Comparison of ENCODE assay signal across 8 cellular contexts in genomic region chr11:66637557-66638176, GRCh38. TPM values are rescaled to one million over a fixed set of nuclear protein-coding genes. Genes with fewer than 3 reads are reported as not detected.
DNase-seq lines count a peak whose midpoint lies in the region; ATAC-seq, FAIRE-seq and TF ChIP-seq lines count a peak whose summit lies in the region.

No MANE protein-coding gene starts in this region.

- no peaks in the 10 kb centered on the region for H3K27me3 ChIP-seq in OCI-LY1 (ENCODE audit: insufficient read depth, low read length)

- peak overlapping the region; percentile 80 for H3K27ac ChIP-seq in OCI-LY1 (ENCODE audit: low read depth, low read length, poor library complexity, severe bottlenecking)

- peaks cover 25% of the 10 kb centered on the region for H3F3A ChIP-seq in OCI-LY1 (ENCODE audit: insufficient read depth, low read length)

- no peak for DNase-seq in GM12865 (ENCODE audit: low read depth)
- no peak for DNase-seq in effector memory CD8-positive, alpha-beta T cell
- no peak for DNase-seq in neural crest cell (ENCODE audit: low read depth, low spot score)
- no peak for DNase-seq in GM19239 (ENCODE audit: insufficient read length, low spot score)
- DNase-seq in amniotic stem cell (lab: John Stamatoyannopoulos, UW), result no peak
- no peak for DNase-seq in D721Med (ENCODE audit: insufficient read length, low spot score)

- H3K4me1 ChIP-seq in OCI-LY1 (ENCODE audit: insufficient read depth, low read length, severe bottlenecking), result peaks cover 54% of the 10 kb centered on the region

- H3K9ac ChIP-seq in OCI-LY1 (ENCODE audit: low read length), result peak overlapping the region; percentile 57

- H3K9me3 ChIP-seq in OCI-LY1 (ENCODE audit: low read length), result no peaks in the 10 kb centered on the region

- peak overlapping the region; percentile 95 to 99 for H3K27ac Mint-ChIP-seq in effector memory CD8-positive, alpha-beta T cell
- H3K27ac Mint-ChIP-seq in neural crest cell (ENCODE audit: unreplicated experiment), result peak overlapping the region; percentile 61

- no peak for ATAC-seq in effector memory CD8-positive, alpha-beta T cell (replicated peaks)
- no peak for ATAC-seq in HG02678 (IDR thresholded peaks at IDR 0.05; ENCODE audit: unreplicated experiment)

- H3K4me1 Mint-ChIP-seq in effector memory CD8-positive, alpha-beta T cell (ENCODE audit: low read depth in 2 of 2), result peaks cover 41 to 47% of the 10 kb centered on the region in 2 donors
- peaks cover 56% of the 10 kb centered on the region for H3K4me1 Mint-ChIP-seq in neural crest cell

- TF ChIP-seq CTCF in GM12865 (IDR thresholded peaks at IDR 0.05; ENCODE audit: insufficient read depth, low read depth, low read length, missing control alignments) (no peak), OCI-LY1 (IDR thresholded peaks at IDR 0.05; ENCODE audit: low read length) (no peak), neural crest cell (conservative IDR thresholded peaks at IDR 0.05) (no peak), D721Med (IDR thresholded peaks at IDR 0.05; ENCODE audit: insufficient read depth, missing control alignments) (no peak)

- no peaks in the 10 kb centered on the region for H3K27me3 Mint-ChIP-seq in effector memory CD8-positive, alpha-beta T cell
- H3K27me3 Mint-ChIP-seq in neural crest cell (ENCODE audit: low read depth), result peaks cover 11% of the 10 kb centered on the region

- peaks cover 95% of the 10 kb centered on the region for H3K36me3 Mint-ChIP-seq in effector memory CD8-positive, alpha-beta T cell (ENCODE audit: insufficient read depth)
- H3K36me3 Mint-ChIP-seq in neural crest cell (ENCODE audit: low read depth), result peaks cover 39% of the 10 kb centered on the region

- H3K4me2 ChIP-seq in OCI-LY1 (ENCODE audit: low read length), result peak overlapping the region; percentile 73

- FAIRE-seq in GM19239 (lab: Jason Lieb, UNC) (no peak), D721Med (lab: Jason Lieb, UNC) (no peak)

- peak overlapping the region; percentile 97 to 98 for H3K4me3 Mint-ChIP-seq in effector memory CD8-positive, alpha-beta T cell
- peak overlapping the region; percentile 99 for H3K4me3 Mint-ChIP-seq in neural crest cell

- peaks cover 5% of the 10 kb centered on the region; the same call in 1 of the 2 replicates for H4K20me1 ChIP-seq in OCI-LY1 (ENCODE audit: insufficient read depth, low read length)

- H3K9me3 Mint-ChIP-seq in effector memory CD8-positive, alpha-beta T cell, result no peaks in the 10 kb centered on the region
- H3K9me3 Mint-ChIP-seq in neural crest cell, result no peaks in the 10 kb centered on the region

- H3K4me3 ChIP-seq in GM12865 (ENCODE audit: low read depth, low read length), result peak overlapping the region; percentile 48
- H3K4me3 ChIP-seq in OCI-LY1 (ENCODE audit: low read depth, low read length, poor library complexity, severe bottlenecking), result peak overlapping the region; percentile 53

- H3K79me2 ChIP-seq in OCI-LY1 (ENCODE audit: insufficient read depth, low read length), result peaks cover 56% of the 10 kb centered on the region

- H2AFZ ChIP-seq in OCI-LY1 (ENCODE audit: low read length), result no peak overlapping the region

- H3K9me2 ChIP-seq in OCI-LY1 (ENCODE audit: low read depth, low read length), result no peaks in the 10 kb centered on the region

- H3K36me3 ChIP-seq in OCI-LY1 (ENCODE audit: insufficient read depth, low read length), result peaks cover 81% of the 10 kb centered on the region

RNA-seq across cellular contexts. Expression of gene RBM4, which starts 0.8 kb away (rescaled TPM):
- 268 and 269 TPM in 2 replicates for total RNA-seq in neural crest cell

RNA-seq across cellular contexts. Expression of gene RBM14, which starts 21.2 kb away (rescaled TPM):
- 157 and 160 TPM in 2 replicates for total RNA-seq in neural crest cell

RNA-seq across cellular contexts. Expression of gene RBM4B, which starts 40.0 kb away (rescaled TPM):
- 57.0 and 61.9 TPM in 2 replicates for total RNA-seq in neural crest cell

RNA-seq across cellular contexts. Expression of gene CCS, which starts 44.7 kb away (rescaled TPM):
- total RNA-seq in neural crest cell, result 47.2 and 49.8 TPM in 2 replicates

RNA-seq across cellular contexts. Expression of gene CCDC87, which starts 44.8 kb away (rescaled TPM):
- total RNA-seq in neural crest cell, result 0.93 and 1.1 TPM in 2 replicates
